15 cellular contexts compared by ENCODE assay signal in genomic region chr11:64792482-64792881, GRCh38. TPM values are rescaled to one million over a fixed set of nuclear protein-coding genes. Genes with fewer than 3 reads are reported as not detected.
A peak's percentile ranks its signal among the peaks of the same experiment; 100 is the strongest.
DNase-seq lines count a peak whose midpoint lies in the region; ATAC-seq, FAIRE-seq and TF ChIP-seq lines count a peak whose summit lies in the region.
"Had no signal": no experiment of that assay in that cellular context is flagged by ENCODE, and none has a peak within 500 bp of the region (broad histone marks: within the 10 kb centered on the region; RNA-seq: fewer than 3 reads in every experiment).

No MANE protein-coding gene starts in this region.

- no peaks in the 10 kb centered on the region for H4K20me1 ChIP-seq in K562 (replicated peaks; ENCODE audit: control insufficient read depth, insufficient read depth, low read length)

- no peaks in the 10 kb centered on the region for H3K27me3 ChIP-seq in K562 (ENCODE audit: control insufficient read depth in 2 of 2, insufficient read depth in 2 of 2, low read length in 2 of 2)

- TF ChIP-seq CTCF in natural killer cell (IDR thresholded peaks at IDR 0.05) (no peak), K562 (IDR thresholded peaks at IDR 0.05 in 2 of 3, conservative IDR thresholded peaks at IDR 0.05 in 1 of 3; ENCODE audit: insufficient read depth in 2 of 3, low read depth in 1 of 3, low read length in 3 of 3) (no peak), RWPE1 (conservative IDR thresholded peaks at IDR 0.05; ENCODE audit: low read depth) (no peak)

- H3K9me3 Mint-ChIP-seq in natural killer cell treated with Interleukin-12 subunit alpha and Interleukin-12 subunit beta and Interleukin-15 and Interleukin-18, amount 100 ng/mL, for 72 hours: no peaks in the 10 kb centered on the region
- no peaks in the 10 kb centered on the region for H3K9me3 Mint-ChIP-seq in natural killer cell
- H3K9me3 Mint-ChIP-seq in naive thymus-derived CD8-positive, alpha-beta T cell: no peaks in the 10 kb centered on the region

- no peak overlapping the region for H3K27ac ChIP-seq in K562 (ENCODE audit: extremely low read depth, low read depth, low read length)
- H3K27ac ChIP-seq in RWPE1: no peak overlapping the region

- no peaks in the 10 kb centered on the region for H3K27me3 Mint-ChIP-seq in natural killer cell treated with Interleukin-12 subunit alpha and Interleukin-12 subunit beta and Interleukin-15 and Interleukin-18, amount 100 ng/mL, for 72 hours
- H3K27me3 Mint-ChIP-seq in natural killer cell (ENCODE audit: low read depth in 2 of 2): no peaks in the 10 kb centered on the region
- H3K27me3 Mint-ChIP-seq in naive thymus-derived CD8-positive, alpha-beta T cell: no peaks in the 10 kb centered on the region

- no peak for TF ChIP-seq RAD21 in K562 (CRISPR knock-in tag; conservative IDR thresholded peaks at IDR 0.05 in 1 of 2, IDR thresholded peaks at IDR 0.05 in 1 of 2)

- no peaks in the 10 kb centered on the region for H3K9me1 ChIP-seq in K562 (ENCODE audit: control insufficient read depth, insufficient read depth, low read length)

- H3K9ac ChIP-seq in K562 (ENCODE audit: insufficient read depth in 1 of 2, low read depth in 2 of 2, low read length in 2 of 2): no peak overlapping the region

- POLR2A ChIA-PET in K562 (lab: Yijun Ruan, JAX) (interaction anchor here (0.6 kb wide), 1 partner anchor 203 kb away, joined by 3 read pairs; no protein-coding TSS in a partner anchor), RWPE1 (lab: Yijun Ruan, JAX; ENCODE audit: low non-redundant PET) (interaction anchor here (0.5 kb wide), 1 partner anchor 90 kb away, joined by 4 read pairs; no protein-coding TSS in a partner anchor)
- POLR2A ChIA-PET in naive thymus-derived CD8-positive, alpha-beta T cell (lab: Charles Lee): interaction anchor here (0.7 to 8.0 kb wide), 8 partner anchors 8 to 50 kb away, joined by 3 to 73 read pairs (median 4); partner anchors contain the start of genes MAP4K2 and SF1

- TF ChIP-seq POLR2A in K562 (conservative IDR thresholded peaks at IDR 0.05): no peak

- BruUV-seq in K562 (replicated peaks; lab: Mats Ljungman, UMichigan): no TSS peak

- ATAC-seq in natural killer cell treated with Interleukin-12 subunit alpha and Interleukin-12 subunit beta and Interleukin-15 and Interleukin-18, amount 100 ng/mL, for 72 hours: no peak
- ATAC-seq in natural killer cell: no peak
- ATAC-seq in K562: no peak
- ATAC-seq in naive thymus-derived CD8-positive, alpha-beta T cell: no peak
- ATAC-seq: HCT116 had no signal

- H2AFZ ChIP-seq in K562 (ENCODE audit: low read depth, low read length): no peak overlapping the region

- DNase-seq in natural killer cell treated with Interleukin-12 subunit alpha and Interleukin-12 subunit beta and Interleukin-15 and Interleukin-18, amount 100 ng/mL, for 72 hours (ENCODE audit: low spot score): peak; percentile 28
- DNase-seq in natural killer cell: no peak
- DNase-seq in K562 (ENCODE audit: extremely low read depth in 1 of 4, low spot score in 3 of 4): no peak
- DNase-seq in naive thymus-derived CD8-positive, alpha-beta T cell: peak in 1 of 10 donors; percentile 37
- DNase-seq in pons (ENCODE audit: low spot score): no peak
- no peak for DNase-seq in NCI-H524 treated with DMSO at 0.1 percent for 48 hours (lab: John Stamatoyannopoulos, UW)
- DNase-seq in RWPE1 (ENCODE audit: low spot score): no peak
- DNase-seq: GF-D8, MV-4-11, NCI-H1417 treated with DMSO at 0.1 percent for 48 hours, NCI-H2081, NCI-H524, OCI-M1 had no signal

- H3K4me2 ChIP-seq in K562 (ENCODE audit: insufficient read depth, low read length): no peak overlapping the region

- intact Hi-C loops in natural killer cell (cut with micrococcal nuclease): no loop called here
- intact Hi-C loops in K562 (cut with micrococcal nuclease): no loop called here

- no peaks in the 10 kb centered on the region for H3K9me3 ChIP-seq in K562 (replicated peaks; ENCODE audit: control insufficient read depth, insufficient read depth, low read depth, low read length)

- no peak overlapping the region for H3K4me3 ChIP-seq in K562

- no peaks in the 10 kb centered on the region for H3K36me3 Mint-ChIP-seq in natural killer cell treated with Interleukin-12 subunit alpha and Interleukin-12 subunit beta and Interleukin-15 and Interleukin-18, amount 100 ng/mL, for 72 hours
- no peaks in the 10 kb centered on the region for H3K36me3 Mint-ChIP-seq in natural killer cell
- H3K36me3 Mint-ChIP-seq in naive thymus-derived CD8-positive, alpha-beta T cell: peaks cover 0 to 41% (median 1%) of the 10 kb centered on the region in 3 donors

- H3K36me3 ChIP-seq in K562 (ENCODE audit: control insufficient read depth, insufficient read depth, low read length): no peaks in the 10 kb centered on the region

- in situ Hi-C loops in K562 (cut with MboI): no loop called here

- 57% methylated on average over 4 of the region's 4 CpGs for WGBS in K562 (ENCODE audit: insufficient coverage, low coverage, missing lambda C conversion rate)

- FAIRE-seq in K562 (lab: Jason Lieb, UNC): no peak

- no peaks in the 10 kb centered on the region for H3K79me2 ChIP-seq in K562 (ENCODE audit: control insufficient read depth, insufficient read depth, low read length)

- H3K27ac Mint-ChIP-seq in natural killer cell treated with Interleukin-12 subunit alpha and Interleukin-12 subunit beta and Interleukin-15 and Interleukin-18, amount 100 ng/mL, for 72 hours: no peak overlapping the region
- H3K27ac Mint-ChIP-seq in natural killer cell: no peak overlapping the region
- peak overlapping the region in 6 of 10 donors; percentile 4 to 96 (median 58) for H3K27ac Mint-ChIP-seq in naive thymus-derived CD8-positive, alpha-beta T cell

- H3K4me1 Mint-ChIP-seq in natural killer cell treated with Interleukin-12 subunit alpha and Interleukin-12 subunit beta and Interleukin-15 and Interleukin-18, amount 100 ng/mL, for 72 hours (ENCODE audit: low read depth in 2 of 2): peaks cover 0 to 4% of the 10 kb centered on the region in 2 donors
- peaks cover 6 to 10% of the 10 kb centered on the region in 2 donors for H3K4me1 Mint-ChIP-seq in natural killer cell
- peaks cover 19 to 44% (median 33%) of the 10 kb centered on the region in 4 donors for H3K4me1 Mint-ChIP-seq in naive thymus-derived CD8-positive, alpha-beta T cell

- TF ChIP-seq EP300 in K562 (IDR thresholded peaks at IDR 0.05; ENCODE audit: low read length): no peak

- no peak overlapping the region for H3K4me3 Mint-ChIP-seq in natural killer cell treated with Interleukin-12 subunit alpha and Interleukin-12 subunit beta and Interleukin-15 and Interleukin-18, amount 100 ng/mL, for 72 hours
- H3K4me3 Mint-ChIP-seq in natural killer cell: no peak overlapping the region
- no peak overlapping the region for H3K4me3 Mint-ChIP-seq in naive thymus-derived CD8-positive, alpha-beta T cell

- H3K4me1 ChIP-seq in K562 (replicated peaks in 1 of 2; ENCODE audit: control insufficient read depth in 2 of 2, insufficient read depth in 2 of 2, low read length in 2 of 2): peaks cover 3 to 36% of the 10 kb centered on the region in 2 experiments; a peak in 4 of 5 replicates

- CTCF ChIA-PET in K562 (lab: Yijun Ruan, JAX; ENCODE audit: low intra/inter-chr PET ratio) (interaction anchor here (1.3 kb wide), 1 partner anchor 132 kb away, joined by 4 read pairs; the partner anchor contains the start of gene PPP2R5B), RWPE1 (lab: Yijun Ruan, JAX) (no interaction called here)

RNA-seq across cellular contexts. Expression of gene MAP4K2, which starts 10.5 kb away (rescaled TPM):
- total RNA-seq in natural killer cell treated with Interleukin-12 subunit alpha and Interleukin-12 subunit beta and Interleukin-15 and Interleukin-18, amount 100 ng/mL, for 72 hours: 10 to 100 TPM; 17.6 to 47.1 TPM
- 10 to 100 TPM; 38.3 to 40.6 (median 38.7) TPM for total RNA-seq in natural killer cell
- 11.3 and 40.1 TPM in 2 replicates for total RNA-seq in K562 (2011; cell fraction: chromatin; rRNA removed; ENCODE audit: low replicate concordance)
- total RNA-seq in K562 (2011; cell fraction: nucleolus; rRNA removed): 20.5 and 22.5 TPM in 2 replicates
- total RNA-seq in K562 (2011; cell fraction: nucleoplasm; rRNA removed): 7.3 and 11.7 TPM in 2 replicates
- total RNA-seq in K562 (2014; rRNA removed): 9.6 and 13.7 TPM in 2 replicates
- total RNA-seq in K562 (2014; rRNA removed; fragmentation: Illumina TruSeq; extraction: Trizol): 3.4 and 4.9 TPM in 2 replicates
- 7.0 and 8.5 TPM in 2 replicates for total RNA-seq in K562 (2015; rRNA removed; fragmentation: Illumina TruSeq; extraction: Trizol)
- 13.9 and 14.5 TPM in 2 replicates for total RNA-seq in K562 (2021)
- polyA plus RNA-seq in K562 (2011; rRNA removed): 7.3 and 11.2 TPM in 2 replicates
- 11.2 and 14.4 TPM in 2 replicates for polyA plus RNA-seq in K562 (2011; cell fraction: cytosol; rRNA removed)
- 40.2 and 43.0 TPM in 2 replicates for polyA plus RNA-seq in K562 (2011; cell fraction: nucleus; rRNA removed)
- polyA plus RNA-seq in K562 (2012): 9.6 and 14.0 TPM in 2 replicates
- 8.5 and 12.2 TPM in 2 replicates for polyA plus RNA-seq in K562 (2014; fragmentation: Illumina TruSeq; extraction: Trizol)
- polyA plus RNA-seq in K562 (2014; fragmentation: Nextera tagmentation; extraction: Ambion mirVana): under 1 TPM; 0.13 to 0.39 TPM
- 10.5 and 11.6 TPM in 2 replicates for polyA plus RNA-seq in K562 (2014; rRNA removed)
- 5.1 and 6.7 TPM in 2 replicates for polyA minus RNA-seq in K562 (2011; rRNA and poly(A)+ RNA removed)
- 8.8 and 11.1 TPM in 2 replicates for polyA minus RNA-seq in K562 (2011; cell fraction: cytosol; rRNA and poly(A)+ RNA removed)
- 5.8 and 12.4 TPM in 2 replicates for polyA minus RNA-seq in K562 (2011; cell fraction: nucleus; rRNA and poly(A)+ RNA removed)
- 100 to 1,000 TPM; 128 to 135 TPM for total RNA-seq in naive thymus-derived CD8-positive, alpha-beta T cell
- 10 to 100 TPM; 26.6 to 55.5 (median 30.3) TPM for polyA plus RNA-seq in naive thymus-derived CD8-positive, alpha-beta T cell

RNA-seq across cellular contexts. Expression of gene SF1, which starts 14.1 kb away (rescaled TPM):
- total RNA-seq in natural killer cell treated with Interleukin-12 subunit alpha and Interleukin-12 subunit beta and Interleukin-15 and Interleukin-18, amount 100 ng/mL, for 72 hours: 100 to 1,000 TPM; 376 to 425 TPM
- total RNA-seq in natural killer cell (100 to 1,000 TPM; 841 to 864 (median 845) TPM), K562 (2014; rRNA removed) (141 and 158 TPM in 2 replicates), K562 (2014; rRNA removed; fragmentation: Illumina TruSeq; extraction: Trizol) (111 and 122 TPM in 2 replicates), K562 (2015; rRNA removed; fragmentation: Illumina TruSeq; extraction: Trizol) (78.3 and 84.0 TPM in 2 replicates), K562 (2021) (295 and 334 TPM in 2 replicates)
- 535 and 698 TPM in 2 replicates for total RNA-seq in K562 (2011; cell fraction: chromatin; rRNA removed; ENCODE audit: low replicate concordance)
- 252 and 253 TPM in 2 replicates for total RNA-seq in K562 (2011; cell fraction: nucleolus; rRNA removed)
- total RNA-seq in K562 (2011; cell fraction: nucleoplasm; rRNA removed): 451 and 617 TPM in 2 replicates
- polyA plus RNA-seq in K562 (2011; rRNA removed) (64.3 and 88.2 TPM in 2 replicates), K562 (2014; fragmentation: Illumina TruSeq; extraction: Trizol) (207 and 244 TPM in 2 replicates), K562 (2014; fragmentation: Nextera tagmentation; extraction: Ambion mirVana) (10 to 100 TPM; 13.1 to 14.0 TPM), K562 (2014; rRNA removed) (123 and 131 TPM in 2 replicates)
- polyA plus RNA-seq in K562 (2011; cell fraction: cytosol; rRNA removed): 38.0 and 43.0 TPM in 2 replicates
- 224 and 275 TPM in 2 replicates for polyA plus RNA-seq in K562 (2011; cell fraction: nucleus; rRNA removed)
- polyA plus RNA-seq in K562 (2012): 197 and 225 TPM in 2 replicates
- 94.0 and 130 TPM in 2 replicates for polyA minus RNA-seq in K562 (2011; rRNA and poly(A)+ RNA removed)
- polyA minus RNA-seq in K562 (2011; cell fraction: cytosol; rRNA and poly(A)+ RNA removed): 61.7 and 83.6 TPM in 2 replicates
- polyA minus RNA-seq in K562 (2011; cell fraction: nucleus; rRNA and poly(A)+ RNA removed): 141 and 236 TPM in 2 replicates
- 1,000 to 10,000 TPM; 1,030 to 1,057 TPM for total RNA-seq in naive thymus-derived CD8-positive, alpha-beta T cell
- 100 to 1,000 TPM in 1 of 3 donors, 10 to 100 TPM in 2; 87.0 to 138 (median 96.6) TPM for polyA plus RNA-seq in naive thymus-derived CD8-positive, alpha-beta T cell

RNA-seq across cellular contexts. Expression of gene MEN1, which starts 17.9 kb away (rescaled TPM):
- 10 to 100 TPM; 32.6 to 53.5 TPM for total RNA-seq in natural killer cell treated with Interleukin-12 subunit alpha and Interleukin-12 subunit beta and Interleukin-15 and Interleukin-18, amount 100 ng/mL, for 72 hours
- total RNA-seq in natural killer cell (10 to 100 TPM; 29.3 to 42.2 (median 32.2) TPM), K562 (2014; rRNA removed) (24.3 and 29.4 TPM in 2 replicates), K562 (2014; rRNA removed; fragmentation: Illumina TruSeq; extraction: Trizol) (6.3 and 7.3 TPM in 2 replicates), K562 (2015; rRNA removed; fragmentation: Illumina TruSeq; extraction: Trizol) (12.3 and 15.0 TPM in 2 replicates), K562 (2021) (55.7 and 57.2 TPM in 2 replicates)
- 33.3 and 80.8 TPM in 2 replicates for total RNA-seq in K562 (2011; cell fraction: chromatin; rRNA removed; ENCODE audit: low replicate concordance)
- total RNA-seq in K562 (2011; cell fraction: nucleolus; rRNA removed): 78.7 and 86.4 TPM in 2 replicates
- total RNA-seq in K562 (2011; cell fraction: nucleoplasm; rRNA removed): 51.5 and 54.8 TPM in 2 replicates
- polyA plus RNA-seq in K562 (2011; rRNA removed) (19.3 and 34.7 TPM in 2 replicates), K562 (2014; fragmentation: Illumina TruSeq; extraction: Trizol) (42.7 and 48.3 TPM in 2 replicates), K562 (2014; fragmentation: Nextera tagmentation; extraction: Ambion mirVana) (1 to 10 TPM; 3.4 to 3.9 TPM), K562 (2014; rRNA removed) (40.5 and 42.5 TPM in 2 replicates)
- 22.5 and 54.7 TPM in 2 replicates for polyA plus RNA-seq in K562 (2011; cell fraction: cytosol; rRNA removed)
- polyA plus RNA-seq in K562 (2011; cell fraction: nucleus; rRNA removed): 88.7 and 149 TPM in 2 replicates
- 41.1 and 44.4 TPM in 2 replicates for polyA plus RNA-seq in K562 (2012)
- polyA minus RNA-seq in K562 (2011; rRNA and poly(A)+ RNA removed): 6.3 and 9.1 TPM in 2 replicates
- polyA minus RNA-seq in K562 (2011; cell fraction: cytosol; rRNA and poly(A)+ RNA removed): 24.1 and 29.2 TPM in 2 replicates
- polyA minus RNA-seq in K562 (2011; cell fraction: nucleus; rRNA and poly(A)+ RNA removed): 19.9 and 21.0 TPM in 2 replicates
- total RNA-seq in naive thymus-derived CD8-positive, alpha-beta T cell: 10 to 100 TPM; 50.7 to 54.1 TPM
- polyA plus RNA-seq in naive thymus-derived CD8-positive, alpha-beta T cell: 10 to 100 TPM; 22.1 to 57.4 (median 36.1) TPM

RNA-seq across cellular contexts. Expression of gene PYGM, which starts 32.7 kb away (rescaled TPM):
- 1 to 10 TPM; 4.7 to 5.6 TPM for total RNA-seq in natural killer cell treated with Interleukin-12 subunit alpha and Interleukin-12 subunit beta and Interleukin-15 and Interleukin-18, amount 100 ng/mL, for 72 hours
- total RNA-seq in natural killer cell: 1 to 10 TPM; 4.1 to 8.4 (median 6.1) TPM
- 3.2 and 8.8 TPM in 2 replicates for total RNA-seq in K562 (2011; cell fraction: chromatin; rRNA removed; ENCODE audit: low replicate concordance)
- 2.1 and 2.3 TPM in 2 replicates for total RNA-seq in K562 (2011; cell fraction: nucleolus; rRNA removed)
- total RNA-seq in K562 (2011; cell fraction: nucleoplasm; rRNA removed): 2.2 and 2.8 TPM in 2 replicates
- total RNA-seq in K562 (2014; rRNA removed): 0.65 and 1.5 TPM in 2 replicates
- 0.29 and 0.32 TPM in 2 replicates for total RNA-seq in K562 (2014; rRNA removed; fragmentation: Illumina TruSeq; extraction: Trizol)
- total RNA-seq in K562 (2015; rRNA removed; fragmentation: Illumina TruSeq; extraction: Trizol): 0.33 and 0.60 TPM in 2 replicates
- 0.69 and 1.2 TPM in 2 replicates for total RNA-seq in K562 (2021)
- polyA plus RNA-seq in K562 (2011; rRNA removed): 0.72 and 1.2 TPM in 2 replicates
- polyA plus RNA-seq in K562 (2011; cell fraction: cytosol; rRNA removed): 0.59 and 1.3 TPM in 2 replicates
- 1.7 and 3.2 TPM in 2 replicates for polyA plus RNA-seq in K562 (2011; cell fraction: nucleus; rRNA removed)
- polyA plus RNA-seq in K562 (2012): 0.68 and 0.82 TPM in 2 replicates
- polyA plus RNA-seq in K562 (2014; fragmentation: Illumina TruSeq; extraction: Trizol): 0.76 and 0.87 TPM in 2 replicates
- under 1 TPM; 0.07 to 0.11 TPM for polyA plus RNA-seq in K562 (2014; fragmentation: Nextera tagmentation; extraction: Ambion mirVana)
- polyA plus RNA-seq in K562 (2014; rRNA removed): 0.55 and 0.68 TPM in 2 replicates
- polyA minus RNA-seq in K562 (2011; rRNA and poly(A)+ RNA removed): 0.42 and 0.53 TPM in 2 replicates
- polyA minus RNA-seq in K562 (2011; cell fraction: cytosol; rRNA and poly(A)+ RNA removed): 2.1 and 3.9 TPM in 2 replicates
- polyA minus RNA-seq in K562 (2011; cell fraction: nucleus; rRNA and poly(A)+ RNA removed): 0.78 and 2.2 TPM in 2 replicates
- 10 to 100 TPM; 13.0 to 18.4 TPM for total RNA-seq in naive thymus-derived CD8-positive, alpha-beta T cell
- polyA plus RNA-seq in naive thymus-derived CD8-positive, alpha-beta T cell: under 1 TPM; 0.09 to 0.50 (median 0.49) TPM

RNA-seq across cellular contexts. Expression of gene RASGRP2, which starts 48.5 kb away (rescaled TPM):
- total RNA-seq in natural killer cell treated with Interleukin-12 subunit alpha and Interleukin-12 subunit beta and Interleukin-15 and Interleukin-18, amount 100 ng/mL, for 72 hours: 10 to 100 TPM; 13.6 to 27.7 TPM
- total RNA-seq in natural killer cell (100 to 1,000 TPM; 371 to 417 (median 394) TPM), K562 (2014; rRNA removed) (10.8 and 12.3 TPM in 2 replicates), K562 (2014; rRNA removed; fragmentation: Illumina TruSeq; extraction: Trizol) (4.2 and 5.3 TPM in 2 replicates), K562 (2015; rRNA removed; fragmentation: Illumina TruSeq; extraction: Trizol) (4.1 and 5.0 TPM in 2 replicates), K562 (2021) (14.6 and 15.8 TPM in 2 replicates)
- total RNA-seq in K562 (2011; cell fraction: chromatin; rRNA removed; ENCODE audit: low replicate concordance): 26.8 and 84.8 TPM in 2 replicates
- total RNA-seq in K562 (2011; cell fraction: nucleolus; rRNA removed): 33.2 and 45.9 TPM in 2 replicates
- 30.1 and 31.5 TPM in 2 replicates for total RNA-seq in K562 (2011; cell fraction: nucleoplasm; rRNA removed)
- polyA plus RNA-seq in K562 (2011; rRNA removed) (15.7 and 16.6 TPM in 2 replicates), K562 (2014; fragmentation: Illumina TruSeq; extraction: Trizol) (5.5 and 6.3 TPM in 2 replicates), K562 (2014; fragmentation: Nextera tagmentation; extraction: Ambion mirVana) (1 to 10 TPM in 1 of 2 experiments, under 1 TPM in 1; 0.87 to 1.1 TPM), K562 (2014; rRNA removed) (15.8 and 22.7 TPM in 2 replicates)
- 13.8 and 38.4 TPM in 2 replicates for polyA plus RNA-seq in K562 (2011; cell fraction: cytosol; rRNA removed)
- polyA plus RNA-seq in K562 (2011; cell fraction: nucleus; rRNA removed): 53.6 and 109 TPM in 2 replicates
- 19.5 and 23.1 TPM in 2 replicates for polyA plus RNA-seq in K562 (2012)
- polyA minus RNA-seq in K562 (2011; rRNA and poly(A)+ RNA removed): 3.7 and 10.1 TPM in 2 replicates
- 12.1 and 13.2 TPM in 2 replicates for polyA minus RNA-seq in K562 (2011; cell fraction: cytosol; rRNA and poly(A)+ RNA removed)
- polyA minus RNA-seq in K562 (2011; cell fraction: nucleus; rRNA and poly(A)+ RNA removed): 16.0 and 20.5 TPM in 2 replicates
- 100 to 1,000 TPM; 679 to 682 TPM for total RNA-seq in naive thymus-derived CD8-positive, alpha-beta T cell
- 100 to 1,000 TPM; 168 to 253 (median 185) TPM for polyA plus RNA-seq in naive thymus-derived CD8-positive, alpha-beta T cell
- total RNA-seq: HT1080 had no signal

Comparison
In these comparisons a context has a peak if more than half of its experiments do, and no peak if none do; other contexts are left out.
1. H3K27ac Mint-ChIP-seq: peak in naive thymus-derived CD8-positive, alpha-beta T cell (6 of 10); none in natural killer cell treated with Interleukin-12 subunit alpha and Interleukin-12 subunit beta and Interleukin-15 and Interleukin-18, amount 100 ng/mL, for 72 hours (0 of 2) and natural killer cell (0 of 2).